27 cellular contexts compared by ENCODE assay signal in the genomic region with DNA sequence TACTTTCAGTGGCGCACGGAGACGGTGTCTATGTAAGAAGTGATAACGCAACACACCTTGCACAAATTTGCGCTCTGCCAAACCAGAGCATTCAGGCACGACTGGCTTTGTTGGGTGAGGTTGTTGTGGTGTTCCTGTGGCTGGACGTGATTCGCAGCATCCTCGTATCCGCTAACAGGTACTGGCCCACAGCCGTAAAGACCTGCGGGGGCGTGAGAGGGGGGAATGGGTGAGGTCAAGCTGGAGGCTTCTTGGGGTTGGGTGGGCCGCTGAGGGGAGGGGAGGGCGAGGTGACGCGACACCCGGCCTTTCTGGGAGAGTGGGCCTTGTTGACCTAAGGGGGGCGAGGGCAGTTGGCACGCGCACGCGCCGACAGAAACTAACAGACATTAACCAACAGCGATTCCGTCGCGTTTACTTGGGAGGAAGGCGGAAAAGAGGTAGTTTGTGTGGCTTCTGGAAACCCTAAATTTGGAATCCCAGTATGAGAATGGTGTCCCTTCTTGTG.
"Had no signal": no experiment of that assay in that cellular context is flagged by ENCODE, and none has a peak within 500 bp of the region (broad histone marks: within the 10 kb centered on the region; RNA-seq: fewer than 3 reads in every experiment).

No MANE protein-coding gene starts in this region.

- ATAC-seq: activated naive CD8-positive, alpha-beta T cell treated with anti-CD3 and anti-CD28 coated beads, Interleukin-2, amount 50 U/mL, for 24 hours; Panc1; WTC11 had no signal

- H3K27ac ChIP-seq: SJCRH30, SK-N-MC had no signal

- H3K4me1 ChIP-seq: SJCRH30 had no signal

- H3K27me3 Mint-ChIP-seq: activated CD4-positive, alpha-beta memory T cell treated with anti-CD3 and anti-CD28 coated beads, Interleukin-2, amount 10 ng/mL, durations not matched to agents 7 days and 5 days; activated CD8-positive, alpha-beta memory T cell treated with anti-CD3 and anti-CD28 coated beads, Interleukin-2, amount 10 ng/mL, durations not matched to agents 7 days and 5 days; activated naive CD4-positive, alpha-beta T cell treated with anti-CD3 and anti-CD28 coated beads, Interleukin-2, amount 10 ng/mL, durations not matched to agents 7 days and 5 days; activated naive CD8-positive, alpha-beta T cell; activated naive CD8-positive, alpha-beta T cell treated with anti-CD3 and anti-CD28 coated beads, Interleukin-2, amount 50 U/mL, for 24 hours had no signal

- H3K9me3 ChIP-seq: MG63, SJCRH30 had no signal

- DNase-seq: activated CD4-positive, alpha-beta memory T cell treated with anti-CD3 and anti-CD28 coated beads, Interleukin-2, amount 10 ng/mL, durations not matched to agents 7 days and 5 days; activated CD4-positive, alpha-beta T cell treated with anti-CD3 and anti-CD28 coated beads for 4 hours; activated CD8-positive, alpha-beta memory T cell treated with anti-CD3 and anti-CD28 coated beads for 24 hours; activated CD8-positive, alpha-beta memory T cell treated with anti-CD3 and anti-CD28 coated beads, Interleukin-2, amount 10 ng/mL, durations not matched to agents 7 days and 5 days; activated CD8-positive, alpha-beta memory T cell treated with anti-CD3 and anti-CD28 coated beads, Interleukin-2, amount 50 U/mL, for 48 hours; activated effector memory CD4-positive, alpha-beta T cell treated with Interleukin-2 at 50 U/mL for 16 hours; activated naive CD4-positive, alpha-beta T cell treated with anti-CD3 and anti-CD28 coated beads, Interleukin-2, amount 10 ng/mL, durations not matched to agents 7 days and 5 days; activated naive CD8-positive, alpha-beta T cell treated with anti-CD3 and anti-CD28 coated beads, Interleukin-2, amount 50 U/mL, for 24 hours; activated T-cell treated with anti-CD3 and anti-CD28 coated beads, Interleukin-2, amount 50 U/mL, for 48 hours; anterior cingulate cortex; caudate nucleus; Karpas-422; MG63; NCI-H1048; NCI-H1105 treated with DMSO at 0.1 percent for 48 hours; NCI-H1436; NCI-H1694; NCI-H1930; NCI-H345; NCI-H524 treated with DMSO at 0.1 percent for 48 hours; SHP77; SJCRH30 had no signal

- H3K27me3 ChIP-seq: MG63 had no signal

- H3K36me3 ChIP-seq: MG63, SJCRH30 had no signal

- H3K4me3 Mint-ChIP-seq: activated CD4-positive, alpha-beta memory T cell treated with anti-CD3 and anti-CD28 coated beads, Interleukin-2, amount 10 ng/mL, durations not matched to agents 7 days and 5 days; activated CD8-positive, alpha-beta memory T cell treated with anti-CD3 and anti-CD28 coated beads, Interleukin-2, amount 10 ng/mL, durations not matched to agents 7 days and 5 days; activated naive CD4-positive, alpha-beta T cell treated with anti-CD3 and anti-CD28 coated beads, Interleukin-2, amount 10 ng/mL, durations not matched to agents 7 days and 5 days; activated naive CD8-positive, alpha-beta T cell; activated naive CD8-positive, alpha-beta T cell treated with anti-CD3 and anti-CD28 coated beads, Interleukin-2, amount 50 U/mL, for 24 hours; brain; WTC11 had no signal

- H3K36me3 Mint-ChIP-seq: activated CD8-positive, alpha-beta memory T cell treated with anti-CD3 and anti-CD28 coated beads, Interleukin-2, amount 10 ng/mL, durations not matched to agents 7 days and 5 days; activated naive CD4-positive, alpha-beta T cell treated with anti-CD3 and anti-CD28 coated beads, Interleukin-2, amount 10 ng/mL, durations not matched to agents 7 days and 5 days; activated naive CD8-positive, alpha-beta T cell; brain had no signal

- H3K4me3 ChIP-seq: MG63, SJCRH30, SK-N-MC had no signal

- H3K27ac Mint-ChIP-seq: activated CD4-positive, alpha-beta memory T cell treated with anti-CD3 and anti-CD28 coated beads, Interleukin-2, amount 10 ng/mL, durations not matched to agents 7 days and 5 days; activated CD8-positive, alpha-beta memory T cell treated with anti-CD3 and anti-CD28 coated beads, Interleukin-2, amount 10 ng/mL, durations not matched to agents 7 days and 5 days; activated naive CD4-positive, alpha-beta T cell treated with anti-CD3 and anti-CD28 coated beads, Interleukin-2, amount 10 ng/mL, durations not matched to agents 7 days and 5 days; activated naive CD8-positive, alpha-beta T cell; activated naive CD8-positive, alpha-beta T cell treated with anti-CD3 and anti-CD28 coated beads, Interleukin-2, amount 50 U/mL, for 24 hours; brain; WTC11 had no signal

- H3K4me1 Mint-ChIP-seq: activated CD4-positive, alpha-beta memory T cell treated with anti-CD3 and anti-CD28 coated beads, Interleukin-2, amount 10 ng/mL, durations not matched to agents 7 days and 5 days; activated CD8-positive, alpha-beta memory T cell treated with anti-CD3 and anti-CD28 coated beads, Interleukin-2, amount 10 ng/mL, durations not matched to agents 7 days and 5 days; activated naive CD4-positive, alpha-beta T cell treated with anti-CD3 and anti-CD28 coated beads, Interleukin-2, amount 10 ng/mL, durations not matched to agents 7 days and 5 days; activated naive CD8-positive, alpha-beta T cell treated with anti-CD3 and anti-CD28 coated beads, Interleukin-2, amount 50 U/mL, for 24 hours; brain; WTC11 had no signal
